Comparison of ENCODE assay signal across 10 cellular contexts in genomic region chr22:24806663-24807001, GRCh38. TPM values are rescaled to one million over a fixed set of nuclear protein-coding genes. Genes with fewer than 3 reads are reported as not detected.
DNase-seq lines count a peak whose midpoint lies in the region; ATAC-seq, FAIRE-seq and TF ChIP-seq lines count a peak whose summit lies in the region.
"Had no signal": no experiment of that assay in that cellular context is flagged by ENCODE, and none has a peak within 500 bp of the region (broad histone marks: within the 10 kb centered on the region; RNA-seq: fewer than 3 reads in every experiment).

No MANE protein-coding gene starts in this region.

- in situ Hi-C loops in K562 (cut with MboI), result no loop called here

- peak overlapping the region; percentile 9 to 47 for H3K4me3 Mint-ChIP-seq in activated T-cell treated with anti-CD3 and anti-CD28 coated beads, Interleukin-2, amount 50 U/mL, for 72 hours
- H3K4me3 Mint-ChIP-seq in memory B cell, result peak overlapping the region; percentile 12

- H3K4me1 Mint-ChIP-seq in activated T-cell treated with anti-CD3 and anti-CD28 coated beads, Interleukin-2, amount 50 U/mL, for 72 hours (ENCODE audit: low read depth), result peaks cover 23% of the 10 kb centered on the region
- peaks cover 3% of the 10 kb centered on the region for H3K4me1 Mint-ChIP-seq in memory B cell

- H3K27ac ChIP-seq in K562 (ENCODE audit: extremely low read depth, low read depth, low read length) (no peak overlapping the region), thymus (ENCODE audit: low read depth) (no peak overlapping the region)
- H3K27ac ChIP-seq: HL-60 had no signal

- POLR2A ChIA-PET in K562 (lab: Yijun Ruan, JAX), result interaction anchor here (0.7 kb wide), 1 partner anchor 134 kb away, joined by 3 read pairs; no protein-coding TSS in a partner anchor

- 4% methylated on average over 4 of the region's 11 CpGs for whole genome bisulfite sequencing in K562 (ENCODE audit: insufficient coverage, low coverage, missing lambda C conversion rate)
- WGBS in thymus, result 68% methylated on average over 11 of the region's 11 CpGs

- intact Hi-C loops in K562 (cut with micrococcal nuclease), result no loop called here

- CTCF ChIA-PET in K562 (lab: Yijun Ruan, JAX; ENCODE audit: low intra/inter-chr PET ratio), result interaction anchor here (0.6 kb wide), 1 partner anchor 64 kb away, joined by 6 read pairs; no protein-coding TSS in a partner anchor

- H3K4me3 ChIP-seq in K562, result no peak overlapping the region
- peak overlapping the region; percentile 45 for H3K4me3 ChIP-seq in thymus (ENCODE audit: low read length)

- H3K27me3 Mint-ChIP-seq in activated T-cell treated with anti-CD3 and anti-CD28 coated beads, Interleukin-2, amount 50 U/mL, for 72 hours (ENCODE audit: low read depth), result peaks cover 16% of the 10 kb centered on the region
- peaks cover 18% of the 10 kb centered on the region for H3K27me3 Mint-ChIP-seq in memory B cell

- no peak for FAIRE-seq in K562 (lab: Jason Lieb, UNC)
- FAIRE-seq: RCC 7860 had no signal

- no peak overlapping the region; the same call in 1 of the 2 replicates for H2AFZ ChIP-seq in K562 (ENCODE audit: low read depth, low read length)

- no peaks in the 10 kb centered on the region for H3K9me1 ChIP-seq in K562 (ENCODE audit: control insufficient read depth, insufficient read depth, low read length)

- no peaks in the 10 kb centered on the region for H3K9me3 Mint-ChIP-seq in activated T-cell treated with anti-CD3 and anti-CD28 coated beads, Interleukin-2, amount 50 U/mL, for 72 hours
- H3K9me3 Mint-ChIP-seq in memory B cell, result peaks cover 2% of the 10 kb centered on the region

- peaks cover 6 to 21% of the 10 kb centered on the region in 2 experiments; a peak in 3 of 5 replicates for H3K27me3 ChIP-seq in K562 (ENCODE audit: control insufficient read depth in 2 of 2, insufficient read depth in 2 of 2, low read length in 2 of 2)
- peaks cover 4% of the 10 kb centered on the region for H3K27me3 ChIP-seq in thymus (ENCODE audit: control insufficient read depth, insufficient read depth)

- no peak for TF ChIP-seq RAD21 in K562 (CRISPR knock-in tag; conservative IDR thresholded peaks at IDR 0.05 in 1 of 2, IDR thresholded peaks at IDR 0.05 in 1 of 2)

- no peak for TF ChIP-seq POLR2A in K562 (conservative IDR thresholded peaks at IDR 0.05)

- TF ChIP-seq EP300 in K562 (IDR thresholded peaks at IDR 0.05; ENCODE audit: low read length), result no peak

- H3K36me3 ChIP-seq in K562 (ENCODE audit: control insufficient read depth, insufficient read depth, low read length) (no peaks in the 10 kb centered on the region), thymus (ENCODE audit: control insufficient read depth, insufficient read depth) (no peaks in the 10 kb centered on the region)

- no peak for DNase-seq in activated T-cell treated with anti-CD3 and anti-CD28 coated beads, Interleukin-2, amount 50 U/mL, for 72 hours
- DNase-seq in activated T-cell treated with anti-CD3 and anti-CD28 coated beads, Interleukin-2, amount 50 U/mL, for 1 hour, result no peak
- DNase-seq in K562 (ENCODE audit: extremely low read depth in 1 of 4, low spot score in 3 of 4) (no peak), memory B cell (ENCODE audit: low spot score in 2 of 2) (no peak), NCI-H128 (lab: John Stamatoyannopoulos, UW; ENCODE audit: unreplicated experiment) (no peak)

- H3K4me1 ChIP-seq in K562 (replicated peaks in 1 of 2; ENCODE audit: control insufficient read depth in 2 of 2, insufficient read depth in 2 of 2, low read length in 2 of 2), result peaks cover 0 to 10% of the 10 kb centered on the region in 2 experiments; a peak in 2 of 5 replicates
- H3K4me1 ChIP-seq in thymus (ENCODE audit: control insufficient read depth, insufficient read depth, low read length), result no peaks in the 10 kb centered on the region

- no peak overlapping the region for H3K27ac Mint-ChIP-seq in activated T-cell treated with anti-CD3 and anti-CD28 coated beads, Interleukin-2, amount 50 U/mL, for 72 hours
- no peak overlapping the region for H3K27ac Mint-ChIP-seq in memory B cell

- H3K79me2 ChIP-seq in K562 (ENCODE audit: control insufficient read depth, insufficient read depth, low read length), result no peaks in the 10 kb centered on the region

- H4K20me1 ChIP-seq in K562 (replicated peaks; ENCODE audit: control insufficient read depth, insufficient read depth, low read length), result no peaks in the 10 kb centered on the region

- TF ChIP-seq CTCF in K562 (IDR thresholded peaks at IDR 0.05 in 2 of 3, conservative IDR thresholded peaks at IDR 0.05 in 1 of 3; ENCODE audit: insufficient read depth in 2 of 3, low read depth in 1 of 3, low read length in 3 of 3), result no peak

- H3K9me3 ChIP-seq in K562 (replicated peaks; ENCODE audit: control insufficient read depth, insufficient read depth, low read depth, low read length) (no peaks in the 10 kb centered on the region), thymus (ENCODE audit: control insufficient read depth) (peaks cover 8% of the 10 kb centered on the region)

- H3K4me2 ChIP-seq in K562 (ENCODE audit: insufficient read depth, low read length), result no peak overlapping the region

- no peaks in the 10 kb centered on the region for H3K36me3 Mint-ChIP-seq in activated T-cell treated with anti-CD3 and anti-CD28 coated beads, Interleukin-2, amount 50 U/mL, for 72 hours (ENCODE audit: insufficient read depth in 2 of 2)
- peaks cover 2% of the 10 kb centered on the region for H3K36me3 Mint-ChIP-seq in memory B cell

- no TSS peak for BruUV-seq in K562 (replicated peaks; lab: Mats Ljungman, UMichigan)

- peak overlapping the region in 1 of 2 experiments; percentile 77; a peak in 2 of 4 replicates for H3K9ac ChIP-seq in K562 (ENCODE audit: insufficient read depth in 1 of 2, low read depth in 2 of 2, low read length in 2 of 2)

- ATAC-seq in activated T-cell treated with anti-CD3 and anti-CD28 coated beads, Interleukin-2, amount 50 U/mL, for 72 hours (replicated peaks in 1 of 2), result no peak
- ATAC-seq in K562 (no peak), memory B cell (ENCODE audit: low read depth) (no peak), GM21619 (IDR thresholded peaks at IDR 0.05; ENCODE audit: unreplicated experiment) (no peak), HG02970 (IDR thresholded peaks at IDR 0.05; ENCODE audit: low FRiP score, unreplicated experiment) (no peak)

TF ChIP-seq in K562, 482 proteins besides CTCF, POLR2A, EP300 and RAD21:
- TF ChIP-seq SMAD1 (IDR thresholded peaks at IDR 0.05; ENCODE audit: low read depth, low read length, partially characterized antibody) (no peak), EGR1 (conservative IDR thresholded peaks at IDR 0.05) (peak; percentile 55), ARID1B (IDR thresholded peaks at IDR 0.05) (no peak)

RNA-seq across cellular contexts. Expression of gene SGSM1, which starts 0.6 kb away (rescaled TPM):
- total RNA-seq in activated T-cell treated with anti-CD3 and anti-CD28 coated beads, Interleukin-2, amount 50 U/mL, for 72 hours, result under 1 TPM; 0.07 to 0.14 TPM
- total RNA-seq in K562 (2011; cell fraction: chromatin; rRNA removed; ENCODE audit: low replicate concordance), result 0.12 TPM in 1 of 2 replicates, not detected in the other
- total RNA-seq in K562 (2011; cell fraction: nucleolus; rRNA removed), result not detected in 2 replicates
- not detected in 2 replicates for total RNA-seq in K562 (2011; cell fraction: nucleoplasm; rRNA removed)
- total RNA-seq in K562 (2014; rRNA removed) (not detected in 2 replicates), K562 (2014; rRNA removed; fragmentation: Illumina TruSeq; extraction: Trizol) (not detected in 2 replicates), K562 (2015; rRNA removed; fragmentation: Illumina TruSeq; extraction: Trizol) (not detected in 2 replicates), K562 (2021) (not detected in 2 replicates)
- polyA plus RNA-seq in K562 (2011; rRNA removed) (0.01 TPM in 1 of 2 replicates, not detected in the other), K562 (2014; fragmentation: Illumina TruSeq; extraction: Trizol) (not detected in 2 replicates), K562 (2014; fragmentation: Nextera tagmentation; extraction: Ambion mirVana) (not detected), K562 (2014; rRNA removed) (not detected in 2 replicates), thymus (0.71 TPM)
- polyA plus RNA-seq in K562 (2011; cell fraction: cytosol; rRNA removed), result 0.03 TPM in 2 replicates
- 0.04 TPM in 1 of 2 replicates, not detected in the other for polyA plus RNA-seq in K562 (2011; cell fraction: nucleus; rRNA removed)
- polyA plus RNA-seq in K562 (2012), result 0.03 TPM in 1 of 2 replicates, not detected in the other
- polyA minus RNA-seq in K562 (2011; rRNA and poly(A)+ RNA removed), result not detected in 2 replicates
- polyA minus RNA-seq in K562 (2011; cell fraction: cytosol; rRNA and poly(A)+ RNA removed), result not detected in 2 replicates
- not detected in 2 replicates for polyA minus RNA-seq in K562 (2011; cell fraction: nucleus; rRNA and poly(A)+ RNA removed)

RNA-seq across cellular contexts. Expression of gene PIWIL3, which starts 32.1 kb away (rescaled TPM):
- not detected for total RNA-seq in activated T-cell treated with anti-CD3 and anti-CD28 coated beads, Interleukin-2, amount 50 U/mL, for 72 hours
- total RNA-seq in K562 (2011; cell fraction: chromatin; rRNA removed; ENCODE audit: low replicate concordance), result not detected in 2 replicates
- not detected in 2 replicates for total RNA-seq in K562 (2011; cell fraction: nucleolus; rRNA removed)
- not detected in 2 replicates for total RNA-seq in K562 (2011; cell fraction: nucleoplasm; rRNA removed)
- 0.04 TPM in 1 of 2 replicates, not detected in the other for total RNA-seq in K562 (2014; rRNA removed)
- total RNA-seq in K562 (2014; rRNA removed; fragmentation: Illumina TruSeq; extraction: Trizol), result 0.10 TPM in 1 of 2 replicates, not detected in the other
- total RNA-seq in K562 (2015; rRNA removed; fragmentation: Illumina TruSeq; extraction: Trizol), result 0.04 TPM in 1 of 2 replicates, not detected in the other
- total RNA-seq in K562 (2021), result not detected in 2 replicates
- polyA plus RNA-seq in K562 (2011; rRNA removed), result 0.03 and 0.04 TPM in 2 replicates
- polyA plus RNA-seq in K562 (2011; cell fraction: cytosol; rRNA removed), result 0.01 TPM in 2 replicates
- polyA plus RNA-seq in K562 (2011; cell fraction: nucleus; rRNA removed), result not detected in 2 replicates
- 0.04 and 0.06 TPM in 2 replicates for polyA plus RNA-seq in K562 (2012)
- 0.04 and 0.06 TPM in 2 replicates for polyA plus RNA-seq in K562 (2014; fragmentation: Illumina TruSeq; extraction: Trizol)
- not detected for polyA plus RNA-seq in K562 (2014; fragmentation: Nextera tagmentation; extraction: Ambion mirVana)
- polyA plus RNA-seq in K562 (2014; rRNA removed), result 0.12 TPM in 1 of 2 replicates, not detected in the other
- polyA minus RNA-seq in K562 (2011; rRNA and poly(A)+ RNA removed), result 0.07 TPM in 1 of 2 replicates, not detected in the other
- not detected in 2 replicates for polyA minus RNA-seq in K562 (2011; cell fraction: cytosol; rRNA and poly(A)+ RNA removed)
- not detected in 2 replicates for polyA minus RNA-seq in K562 (2011; cell fraction: nucleus; rRNA and poly(A)+ RNA removed)
- 0.05 TPM for polyA plus RNA-seq in thymus
